In the genomic region with DNA sequence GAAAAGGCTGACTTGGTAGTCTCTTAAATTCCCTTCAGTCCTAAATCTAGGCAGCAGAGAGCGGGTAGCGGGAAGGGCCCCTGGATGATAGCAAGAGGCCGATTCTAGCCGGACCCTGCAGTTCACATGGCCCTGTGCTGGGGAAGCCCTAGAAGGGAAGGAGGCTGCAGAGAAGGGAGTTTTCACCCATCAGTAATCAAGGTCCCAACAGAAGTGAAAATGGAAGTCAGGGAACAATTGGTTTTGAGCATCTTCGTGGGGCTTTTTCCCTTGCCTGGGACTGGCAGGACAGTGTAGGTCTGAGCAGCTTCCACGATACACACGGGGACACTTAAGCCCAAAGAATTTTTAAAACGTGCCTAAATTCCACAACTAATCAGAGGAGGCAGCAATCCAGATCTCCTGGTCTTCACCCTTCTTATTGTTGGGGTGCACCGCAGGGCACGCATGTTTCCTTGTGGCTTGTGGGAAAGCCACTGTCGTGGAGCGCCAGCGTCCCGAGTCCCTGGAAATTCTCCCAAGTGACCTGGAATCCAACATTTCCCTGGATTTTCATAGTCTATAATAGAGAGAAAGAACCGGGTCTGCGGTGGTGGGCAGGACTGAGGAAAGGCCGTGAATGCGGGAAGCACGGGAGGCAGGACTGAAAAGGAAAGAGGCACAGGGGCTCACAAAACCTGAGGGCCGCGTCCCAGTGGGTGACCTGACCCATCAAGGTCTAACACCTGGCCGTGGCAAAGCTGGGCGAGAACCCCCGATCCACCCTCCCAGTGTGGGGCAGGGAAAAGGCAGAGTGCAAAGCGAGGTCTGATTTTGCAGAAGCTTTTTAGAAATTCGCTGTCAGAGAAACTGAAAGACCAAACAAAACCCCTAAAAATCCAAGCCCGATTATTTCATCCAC, we compare ENCODE assay signal across 8 cellular contexts. TPM values are rescaled to one million over a fixed set of nuclear protein-coding genes. Genes with fewer than 3 reads are reported as not detected.
A peak's percentile ranks its signal among the peaks of the same experiment; 100 is the strongest.
DNase-seq lines count a peak whose midpoint lies in the region; ATAC-seq, FAIRE-seq and TF ChIP-seq lines count a peak whose summit lies in the region.

No MANE protein-coding gene starts in this region.

- H3K27ac ChIP-seq in heart right ventricle: peak overlapping the region; percentile 61 to 92 (median 84)
- peak overlapping the region; percentile 59 to 93 for H3K27ac ChIP-seq in small intestine (ENCODE audit: low read depth in 1 of 2, low read length in 1 of 2)

- CTCF ChIA-PET in activated CD8-positive, alpha-beta T cell treated with anti-CD3 and anti-CD28 coated beads for 36 hours (lab: Charles Lee): no interaction called here

- no peak for FAIRE-seq in small intestine (lab: Jason Lieb, UNC)

- H3K27me3 Mint-ChIP-seq in activated CD8-positive, alpha-beta T cell treated with anti-CD3 and anti-CD28 coated beads for 36 hours: peaks cover 13% of the 10 kb centered on the region

- H3K36me3 Mint-ChIP-seq in activated CD8-positive, alpha-beta T cell treated with anti-CD3 and anti-CD28 coated beads for 36 hours (ENCODE audit: low read depth): no peaks in the 10 kb centered on the region

- H3K4me1 Mint-ChIP-seq in activated CD8-positive, alpha-beta T cell treated with anti-CD3 and anti-CD28 coated beads for 36 hours (ENCODE audit: low read depth): peaks cover 16% of the 10 kb centered on the region

- peak overlapping the region; percentile 53 for H3K27ac Mint-ChIP-seq in activated CD8-positive, alpha-beta T cell treated with anti-CD3 and anti-CD28 coated beads for 36 hours

- H3K36me3 ChIP-seq in heart right ventricle (peaks cover 0 to 8% (median 0%) of the 10 kb centered on the region in 9 donors), small intestine (ENCODE audit: control insufficient read depth in 2 of 2, insufficient read depth in 2 of 2, low read length in 2 of 2) (peaks cover 0 to 2% of the 10 kb centered on the region in 2 donors)

- peak overlapping the region; percentile 75 for H3K4me3 Mint-ChIP-seq in activated CD8-positive, alpha-beta T cell treated with anti-CD3 and anti-CD28 coated beads for 36 hours

- WGBS in heart right ventricle, 2 donors: 20 to 30% methylated on average over 27 of the region's 27 CpGs
- 14 to 18% (median 16%) methylated on average over 27 of the region's 27 CpGs for WGBS in small intestine, 3 donors

- intact Hi-C loops in activated CD8-positive, alpha-beta T cell treated with anti-CD3 and anti-CD28 coated beads for 36 hours (cut with micrococcal nuclease): no loop called here
- intact Hi-C loops in heart right ventricle (cut with DNase I): loop anchor here in 2 of 10 donors (2.0 to 5.0 kb wide), 2 partner anchors 23 to 38 kb away; no protein-coding TSS in a partner anchor

- TF ChIP-seq CTCF in activated CD8-positive, alpha-beta T cell treated with anti-CD3 and anti-CD28 coated beads for 36 hours (IDR thresholded peaks at IDR 0.05): no peak
- TF ChIP-seq CTCF in heart right ventricle (IDR thresholded peaks at IDR 0.05): no peak

- POLR2A ChIA-PET in activated CD8-positive, alpha-beta T cell treated with anti-CD3 and anti-CD28 coated beads for 36 hours (lab: Charles Lee): interaction anchor here (0.6 kb wide), 1 partner anchor 50 kb away, joined by 3 read pairs; no protein-coding TSS in a partner anchor

- H3K9me3 ChIP-seq in heart right ventricle (no peaks in the 10 kb centered on the region), small intestine (ENCODE audit: control insufficient read depth, low read depth) (no peaks in the 10 kb centered on the region)

- DNase-seq in activated CD8-positive, alpha-beta T cell treated with anti-CD3 and anti-CD28 coated beads for 36 hours: no peak
- DNase-seq in heart right ventricle (no peak), small intestine (no peak), NCI-H345 treated with DMSO at 0.1 percent for 48 hours (lab: John Stamatoyannopoulos, UW; ENCODE audit: unreplicated experiment) (no peak), NCI-H2107 (lab: John Stamatoyannopoulos, UW) (no peak), cerebellum (ENCODE audit: low spot score) (no peak)

- peak overlapping the region; percentile 55 to 89 (median 76) for H3K4me3 ChIP-seq in heart right ventricle
- peak overlapping the region; percentile 64 to 96 for H3K4me3 ChIP-seq in small intestine (ENCODE audit: low read depth in 1 of 2, low read length in 2 of 2)

- H3K27me3 ChIP-seq in heart right ventricle (peaks cover 0 to 7% (median 0%) of the 10 kb centered on the region in 7 donors), small intestine (ENCODE audit: control insufficient read depth in 2 of 2, insufficient read depth in 2 of 2, low read length in 2 of 2) (no peaks in the 10 kb centered on the region)

- H3K4me1 ChIP-seq in heart right ventricle (peaks cover 4 to 66% (median 42%) of the 10 kb centered on the region in 9 donors), small intestine (ENCODE audit: control insufficient read depth in 2 of 2, insufficient read depth in 1 of 2, low read depth in 1 of 2, low read length in 1 of 2) (peaks cover 5 to 19% of the 10 kb centered on the region in 2 donors)

- H3K9me3 Mint-ChIP-seq in activated CD8-positive, alpha-beta T cell treated with anti-CD3 and anti-CD28 coated beads for 36 hours: no peaks in the 10 kb centered on the region

- ATAC-seq in GM19395 (IDR thresholded peaks at IDR 0.05; ENCODE audit: unreplicated experiment): peak; percentile 6
- ATAC-seq in activated CD8-positive, alpha-beta T cell treated with anti-CD3 and anti-CD28 coated beads for 36 hours: no peak
- ATAC-seq in heart right ventricle: peak in 1 of 8 donors; percentile 1
- ATAC-seq in HG03095 (IDR thresholded peaks at IDR 0.05; ENCODE audit: unreplicated experiment): no peak

RNA-seq across cellular contexts. Expression of a gene that starts 0.8 kb away (rescaled TPM):
- 1 to 10 TPM; 3.7 to 4.6 TPM for total RNA-seq in activated CD8-positive, alpha-beta T cell treated with anti-CD3 and anti-CD28 coated beads for 36 hours
- total RNA-seq in heart right ventricle (10 to 100 TPM in 7 of 10 donors, 1 to 10 TPM in 3; 8.4 to 41.6 (median 13.8) TPM), cerebellum (3.0 TPM)
- polyA plus RNA-seq in heart right ventricle (10 to 100 TPM; 20.2 to 40.5 TPM), small intestine (10 to 100 TPM; 33.0 to 66.0 (median 64.3) TPM)

RNA-seq across cellular contexts. Expression of a gene that starts 29.9 kb away (rescaled TPM):
- not detected for total RNA-seq in activated CD8-positive, alpha-beta T cell treated with anti-CD3 and anti-CD28 coated beads for 36 hours
- total RNA-seq in heart right ventricle (under 1 TPM in 1 of 10 donors, not detected in 9; 0.15 TPM), cerebellum (0.27 TPM)
- polyA plus RNA-seq in heart right ventricle (under 1 TPM in 1 of 2 donors, not detected in 1; 0.03 TPM), small intestine (1 to 10 TPM; 1.4 to 1.6 (median 1.4) TPM)
